33 cellular contexts compared by ENCODE assay signal in the genomic region with DNA sequence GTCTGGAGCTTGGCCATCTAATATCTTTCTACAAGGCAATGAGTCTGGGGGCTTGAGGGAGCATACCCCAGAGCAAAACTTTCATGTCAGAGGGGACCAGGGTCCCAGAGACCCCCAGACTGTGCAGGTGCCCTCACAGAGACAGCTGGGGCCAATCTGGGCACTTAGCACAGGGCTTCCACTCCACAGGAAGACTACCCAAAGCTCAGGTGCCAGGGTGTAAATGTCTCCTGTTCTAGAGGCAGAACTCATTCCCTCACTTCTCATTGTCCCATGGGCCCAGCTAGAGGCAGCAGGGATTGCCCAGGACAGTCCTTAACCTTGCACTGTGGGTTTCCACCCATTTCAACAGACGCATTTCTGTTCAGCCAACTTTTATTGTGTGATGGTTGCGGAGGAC.
DNase-seq lines count a peak whose midpoint lies in the region; ATAC-seq, FAIRE-seq and TF ChIP-seq lines count a peak whose summit lies in the region.
"Had no signal": no experiment of that assay in that cellular context is flagged by ENCODE, and none has a peak within 500 bp of the region (broad histone marks: within the 10 kb centered on the region; RNA-seq: fewer than 3 reads in every experiment).

No MANE protein-coding gene starts in this region.

- H3K14ac ChIP-seq in H1 (ENCODE audit: insufficient read length): no peak overlapping the region

- H3K36me3 Mint-ChIP-seq in mesothelial cell of epicardium: no peaks in the 10 kb centered on the region
- H3K36me3 Mint-ChIP-seq: CD14-positive monocyte; CD4-positive, alpha-beta memory T cell; CD4-positive, CD25-positive, alpha-beta regulatory T cell; CD8-positive, alpha-beta memory T cell; CD8-positive, alpha-beta T cell had no signal

- peaks cover 0 to 3% of the 10 kb centered on the region in 2 experiments; a peak in 1 of 4 replicates for H3K9me3 ChIP-seq in H1 (ENCODE audit: insufficient read depth in 2 of 2, low read depth in 1 of 2, low read length in 1 of 2)
- H3K9me3 ChIP-seq: A549, BE2C, Caco-2 had no signal

- H3K56ac ChIP-seq in H1 (replicated peaks; ENCODE audit: insufficient read length, low read depth, low read length): no peak overlapping the region

- DNase-seq in H1 (ENCODE audit: low read depth in 1 of 2, low spot score in 2 of 2) (no peak), mesothelial cell of epicardium (ENCODE audit: low spot score in 2 of 2, unreplicated experiment in 2 of 2) (no peak), NCI-H2171 treated with DMSO at 0.1 percent for 48 hours (lab: John Stamatoyannopoulos, UW) (no peak)
- DNase-seq: 8988T; ACHN; AML-193; BE2C; C1 segment of cervical spinal cord; Caco-2; Calu3; CD4-positive, alpha-beta memory T cell; CD4-positive, alpha-beta T cell; CD4-positive, CD25-positive, alpha-beta regulatory T cell; CD8-positive, alpha-beta memory T cell; CD8-positive, alpha-beta T cell; COR-L47; DMS 273 treated with DMSO at 0.1 percent for 48 hours; DMS153; DMS53; DMS79; DMS79 treated with DMSO at 0.1 percent for 48 hours; DND-41; EL had no signal

- no peaks in the 10 kb centered on the region; a peak in 1 of 7 replicates for H3K27me3 ChIP-seq in H1 (replicated peaks in 1 of 4; ENCODE audit: control insufficient read depth in 3 of 4, extremely low read depth in 1 of 4, insufficient read depth in 3 of 4, low read length in 3 of 4)
- H3K27me3 ChIP-seq: BE2C; BLaER1; BLaER1 treated with 17β-estradiol and CSF1 and Interleukin-3, amounts not matched to agents 10 nM and 100 nM had no signal

- H3K4me3 ChIP-seq in H1 (ENCODE audit: extremely low read depth in 1 of 4, insufficient read depth in 2 of 4, low read depth in 3 of 4, low read length in 4 of 4): no peak overlapping the region
- H3K4me3 ChIP-seq: A549; BLaER1; BLaER1 treated with 17β-estradiol and CSF1 and Interleukin-3, amounts not matched to agents 10 nM and 100 nM had no signal

- H3K27me3 Mint-ChIP-seq in mesothelial cell of epicardium (ENCODE audit: low read depth): peaks cover 4% of the 10 kb centered on the region
- H3K27me3 Mint-ChIP-seq: B cell; CD4-positive, alpha-beta memory T cell; CD4-positive, alpha-beta T cell; CD4-positive, CD25-positive, alpha-beta regulatory T cell had no signal

- no peak overlapping the region for H4K8ac ChIP-seq in H1 (ENCODE audit: extremely low read depth, insufficient read depth, low read length)

- POLR2A ChIA-PET in H1 (lab: Charles Lee; ENCODE audit: partially characterized antibody): no interaction called here

- peak overlapping the region; percentile 1; the same call in 1 of the 2 replicates for H2BK5ac ChIP-seq in H1 (ENCODE audit: low read depth, low read length)

- FAIRE-seq in H1 (lab: Jason Lieb, UNC): no peak
- FAIRE-seq: A204.1, A549, D721Med had no signal

- no peaks in the 10 kb centered on the region for H3K36me3 ChIP-seq in H1 (ENCODE audit: control insufficient read depth in 2 of 4, insufficient read depth in 4 of 4, low read length in 3 of 4)
- H3K36me3 ChIP-seq: BE2C; BLaER1; BLaER1 treated with 17β-estradiol and CSF1 and Interleukin-3, amounts not matched to agents 10 nM and 100 nM had no signal

- H4K20me1 ChIP-seq in H1 (replicated peaks in 1 of 2; ENCODE audit: control insufficient read depth in 1 of 2, insufficient read depth in 2 of 2, low read length in 2 of 2): no peaks in the 10 kb centered on the region
- H4K20me1 ChIP-seq: BLaER1; BLaER1 treated with 17β-estradiol and CSF1 and Interleukin-3, amounts not matched to agents 10 nM and 100 nM had no signal

- no peak overlapping the region for H3K9ac ChIP-seq in H1 (replicated peaks in 1 of 4; ENCODE audit: extremely low read depth in 1 of 4, low read depth in 3 of 4, low read length in 3 of 4)
- H3K9ac ChIP-seq: BLaER1; BLaER1 treated with 17β-estradiol and CSF1 and Interleukin-3, amounts not matched to agents 10 nM and 100 nM had no signal

- H4K91ac ChIP-seq in H1 (replicated peaks; ENCODE audit: insufficient read length, low read length): no peak overlapping the region

- H3K9me3 Mint-ChIP-seq in mesothelial cell of epicardium: peaks cover 13% of the 10 kb centered on the region
- H3K9me3 Mint-ChIP-seq: CD4-positive, alpha-beta T cell; CD8-positive, alpha-beta T cell had no signal

- peaks cover 9% of the 10 kb centered on the region for H3K4me1 Mint-ChIP-seq in mesothelial cell of epicardium
- H3K4me1 Mint-ChIP-seq: B cell; CD14-positive monocyte; CD4-positive, alpha-beta memory T cell; CD4-positive, CD25-positive, alpha-beta regulatory T cell; CD8-positive, alpha-beta memory T cell had no signal

- H2BK120ac ChIP-seq in H1 (replicated peaks; ENCODE audit: low read depth, low read length): no peak overlapping the region

- H3K27ac Mint-ChIP-seq in mesothelial cell of epicardium: peak overlapping the region; percentile 52
- H3K27ac Mint-ChIP-seq: B cell; CD14-positive monocyte; CD4-positive, alpha-beta memory T cell; CD4-positive, alpha-beta T cell; CD8-positive, alpha-beta memory T cell; CD8-positive, alpha-beta T cell had no signal

- no peak overlapping the region for H2AFZ ChIP-seq in H1 (ENCODE audit: low read length)

- no peak overlapping the region; the same call in 1 of the 2 replicates for H3K27ac ChIP-seq in H1 (ENCODE audit: low read depth, low read length)
- H3K27ac ChIP-seq: 22Rv1; A549; BLaER1; BLaER1 treated with 17β-estradiol and CSF1 and Interleukin-3, amounts not matched to agents 10 nM and 100 nM; C4-2B had no signal

- no peak overlapping the region for H4K5ac ChIP-seq in H1 (ENCODE audit: insufficient read length, low read depth, low read length)

- H3K4me3 Mint-ChIP-seq in mesothelial cell of epicardium: no peak overlapping the region
- H3K4me3 Mint-ChIP-seq: B cell; CD14-positive monocyte; CD4-positive, alpha-beta memory T cell; CD4-positive, alpha-beta T cell; CD4-positive, CD25-positive, alpha-beta regulatory T cell; CD8-positive, alpha-beta memory T cell; CD8-positive, alpha-beta T cell had no signal

- peak overlapping the region; percentile 80; the same call in 1 of the 2 replicates for H2AK5ac ChIP-seq in H1 (ENCODE audit: low read depth, low read length)

- no peak overlapping the region for H3K4me2 ChIP-seq in H1 (ENCODE audit: insufficient read depth in 1 of 2, low read depth in 2 of 2, low read length in 2 of 2)
- H3K4me2 ChIP-seq: A549; BLaER1; BLaER1 treated with 17β-estradiol and CSF1 and Interleukin-3, amounts not matched to agents 10 nM and 100 nM had no signal

- no peak overlapping the region for H3K23ac ChIP-seq in H1 (ENCODE audit: insufficient read length)

- peak overlapping the region; percentile 90; the same call in 1 of the 2 replicates for H2BK12ac ChIP-seq in H1 (ENCODE audit: low read depth, low read length)

- CTCF ChIA-PET in H1 (lab: Charles Lee; ENCODE audit: partially characterized antibody): interaction anchor here (2.2 kb wide), 1 partner anchor 47 kb away, joined by 5 read pairs; no protein-coding TSS in a partner anchor

- no peak for TF ChIP-seq EP300 in H1 (IDR thresholded peaks at IDR 0.05; ENCODE audit: borderline replicate concordance in 1 of 2, low read depth in 2 of 2, low read length in 2 of 2)

- no peak overlapping the region for H3K18ac ChIP-seq in H1 (ENCODE audit: extremely low read depth, low read length)

- H2BK15ac ChIP-seq in H1 (ENCODE audit: low read length): no peak overlapping the region

- no peak overlapping the region for H3K4ac ChIP-seq in H1 (replicated peaks; ENCODE audit: insufficient read length, low read depth, low read length)

- no peak for TF ChIP-seq POLR2A in H1 (IDR thresholded peaks at IDR 0.05; ENCODE audit: control extremely low read depth in 1 of 2, low read depth in 2 of 2, low read length in 2 of 2)

- peaks cover 0 to 9% (median 4%) of the 10 kb centered on the region in 4 experiments; a peak in 2 of 7 replicates for H3K4me1 ChIP-seq in H1 (replicated peaks in 1 of 4; ENCODE audit: control insufficient read depth in 3 of 4, insufficient read depth in 4 of 4, low read length in 3 of 4)
- H3K4me1 ChIP-seq: A549, BE2C, BLaER1, Caco-2 had no signal

- no peaks in the 10 kb centered on the region for H3K79me2 ChIP-seq in H1 (ENCODE audit: control insufficient read depth in 1 of 2, insufficient read depth in 2 of 2, low read length in 2 of 2)

- no peak for TF ChIP-seq CTCF in H1 (IDR thresholded peaks at IDR 0.05; ENCODE audit: control extremely low read depth in 1 of 3, insufficient read depth in 1 of 3, low read depth in 1 of 3, low read length in 3 of 3)
- TF ChIP-seq CTCF in mesothelial cell of epicardium (IDR thresholded peaks at IDR 0.05; ENCODE audit: unreplicated experiment): no peak

- no peaks in the 10 kb centered on the region for H3K79me1 ChIP-seq in H1 (ENCODE audit: low read depth, low read length)

- 81% methylated on average over 2 of the region's 2 CpGs; no CpG with 5 or more reads in 1 of the 2 experiments for WGBS in H1 (ENCODE audit: extremely low coverage in 1 of 2, insufficient coverage in 1 of 2, insufficient read length in 1 of 2, insufficient replicate concordance in 2 of 2, low coverage in 1 of 2, low lambda C conversion rate in 2 of 2, missing lambda C conversion rate in 1 of 2), 2 experiments

- H2BK20ac ChIP-seq in H1 (ENCODE audit: low read length): peak overlapping the region; percentile 72; the same call in 1 of the 2 replicates

- no peak for TF ChIP-seq RAD21 in H1 (IDR thresholded peaks at IDR 0.05 in 1 of 2, conservative IDR thresholded peaks at IDR 0.05 in 1 of 2; ENCODE audit: low read depth in 2 of 2, low read length in 2 of 2)

- ATAC-seq in GM21360 (IDR thresholded peaks at IDR 0.05; ENCODE audit: unreplicated experiment): no peak
- ATAC-seq: A549; CD8-positive, alpha-beta T cell had no signal

- H3K23me2 ChIP-seq in H1 (ENCODE audit: low read depth, low read length): no peaks in the 10 kb centered on the region

TF ChIP-seq in H1, 55 proteins besides CTCF, POLR2A, EP300 and RAD21:
- no peak for TF ChIP-seq KDM4A (IDR thresholded peaks at IDR 0.05; ENCODE audit: low read depth, low read length, severe bottlenecking)
